ENCODE assay signal across 15 cellular contexts in the genomic region with DNA sequence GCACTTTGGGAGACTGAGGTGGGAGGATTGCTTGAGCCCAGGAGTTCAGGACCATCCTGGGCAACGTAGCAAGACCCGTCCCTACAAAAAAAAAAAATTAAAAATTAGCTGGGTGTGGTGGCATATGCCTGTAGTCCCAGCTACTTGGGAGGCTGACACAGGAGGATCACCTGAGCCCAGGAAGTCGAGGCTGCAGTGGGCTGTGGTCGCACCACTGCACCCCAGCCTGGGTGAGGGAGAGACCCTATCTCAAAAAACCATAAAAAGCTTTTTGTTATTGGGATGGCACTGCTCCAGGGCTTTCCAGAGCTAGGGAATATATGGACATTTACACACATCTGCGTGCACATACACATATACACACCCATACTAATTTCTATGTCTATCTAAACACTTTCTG. TPM values are rescaled to one million over a fixed set of nuclear protein-coding genes. Genes with fewer than 3 reads are reported as not detected.
DNase-seq lines count a peak whose midpoint lies in the region; ATAC-seq, FAIRE-seq and TF ChIP-seq lines count a peak whose summit lies in the region.
"Had no signal": no experiment of that assay in that cellular context is flagged by ENCODE, and none has a peak within 500 bp of the region (broad histone marks: within the 10 kb centered on the region; RNA-seq: fewer than 3 reads in every experiment).

No MANE protein-coding gene starts in this region.

- peaks cover 5% of the 10 kb centered on the region for H3K36me3 Mint-ChIP-seq in CD4-positive, CD25-positive, alpha-beta regulatory T cell
- H3K36me3 Mint-ChIP-seq in dendritic cell treated with granulocyte-macrophage colony-stimulating factor and Interleukin-4, amounts not matched to agents 40 ng/mL and 50 ng/mL, for 4 days (ENCODE audit: low read depth) = peaks cover 13% of the 10 kb centered on the region
- H3K36me3 Mint-ChIP-seq: naive B cell had no signal

- H3K4me1 ChIP-seq in CD4-positive, CD25-positive, alpha-beta regulatory T cell (ENCODE audit: control insufficient read depth, insufficient read depth, low read length, poor library complexity, severe bottlenecking) = peaks cover 13% of the 10 kb centered on the region
- H3K4me1 ChIP-seq in gastrocnemius medialis = peaks cover 47% of the 10 kb centered on the region in 2 donors

- H3K9me3 ChIP-seq in CD4-positive, CD25-positive, alpha-beta regulatory T cell (ENCODE audit: control insufficient read depth in 2 of 2, low read length in 2 of 2) = no peaks in the 10 kb centered on the region
- no peaks in the 10 kb centered on the region for H3K9me3 ChIP-seq in gastrocnemius medialis
- H3K9me3 ChIP-seq: SJSA1 had no signal

- no peak for DNase-seq in CD4-positive, CD25-positive, alpha-beta regulatory T cell
- DNase-seq in RWPE1 (ENCODE audit: low spot score) = no peak
- DNase-seq in gastrocnemius medialis = no peak
- DNase-seq in ecto neural progenitor cell (ENCODE audit: low spot score) = no peak
- DNase-seq in GM19239 (ENCODE audit: insufficient read length, low spot score) = no peak
- no peak for DNase-seq in RKO (ENCODE audit: low spot score)
- no peak for DNase-seq in NCI-H1930 (lab: John Stamatoyannopoulos, UW)
- DNase-seq: activated CD4-positive, alpha-beta T cell treated with anti-CD3 and anti-CD28 coated beads, Interleukin-2, amount 50 U/mL, for 1 hour; activated T-cell treated with anti-CD3 and anti-CD28 coated beads, Interleukin-2, amount 50 U/mL, for 72 hours; naive B cell had no signal

- H3K27me3 Mint-ChIP-seq in CD4-positive, CD25-positive, alpha-beta regulatory T cell = no peaks in the 10 kb centered on the region
- no peaks in the 10 kb centered on the region for H3K27me3 Mint-ChIP-seq in dendritic cell treated with granulocyte-macrophage colony-stimulating factor and Interleukin-4, amounts not matched to agents 40 ng/mL and 50 ng/mL, for 4 days
- H3K27me3 Mint-ChIP-seq: naive B cell had no signal

- no peak for ATAC-seq in CD4-positive, CD25-positive, alpha-beta regulatory T cell (ENCODE audit: low read depth in 2 of 2)
- ATAC-seq in gastrocnemius medialis = no peak

- H3K27ac ChIP-seq in CD4-positive, CD25-positive, alpha-beta regulatory T cell (ENCODE audit: insufficient read depth, low read length, poor library complexity, severe bottlenecking) = no peak overlapping the region
- H3K27ac ChIP-seq in RWPE1 = peak overlapping the region; percentile 100
- H3K27ac ChIP-seq in gastrocnemius medialis = peak overlapping the region; percentile 90 to 99 (median 94)

- in situ Hi-C loops in gastrocnemius medialis (cut with MboI; ENCODE audit: low sequenced_read_pairs in 4 of 4) = loop anchor here in 1 of 4 donors (10.0 kb wide), 1 partner anchor 54 kb away; the partner anchor contains the start of gene RUSF1

- CTCF ChIA-PET in RWPE1 (lab: Yijun Ruan, JAX) = interaction anchor here (0.5 to 1.4 kb wide), 9 partner anchors 8 to 551 kb away, joined by 3 to 9 read pairs (median 5); partner anchors contain the start of genes HSD3B7 and ZNF843

- no peak for TF ChIP-seq POLR2A in gastrocnemius medialis (IDR thresholded peaks at IDR 0.05)

- no peak overlapping the region for H3K4me3 ChIP-seq in CD4-positive, CD25-positive, alpha-beta regulatory T cell (ENCODE audit: low read depth, low read length)
- H3K4me3 ChIP-seq in gastrocnemius medialis = no peak overlapping the region
- H3K4me3 ChIP-seq: SJSA1 had no signal

- intact Hi-C loops in dendritic cell treated with granulocyte-macrophage colony-stimulating factor and Interleukin-4, amounts not matched to agents 40 ng/mL and 50 ng/mL, for 4 days (cut with micrococcal nuclease) = no loop called here
- intact Hi-C loops in gastrocnemius medialis (cut with DNase I; ENCODE audit: low total_unique reads) = no loop called here

- H3K4me3 Mint-ChIP-seq in CD4-positive, CD25-positive, alpha-beta regulatory T cell = peak overlapping the region in 1 of 4 donors; percentile 66
- H3K4me3 Mint-ChIP-seq in dendritic cell treated with granulocyte-macrophage colony-stimulating factor and Interleukin-4, amounts not matched to agents 40 ng/mL and 50 ng/mL, for 4 days = no peak overlapping the region
- H3K4me3 Mint-ChIP-seq: activated T-cell treated with anti-CD3 and anti-CD28 coated beads, Interleukin-2, amount 50 U/mL, for 72 hours; naive B cell had no signal

- H3K27me3 ChIP-seq in CD4-positive, CD25-positive, alpha-beta regulatory T cell (ENCODE audit: control insufficient read depth, insufficient read depth, low read length) = no peaks in the 10 kb centered on the region
- no peaks in the 10 kb centered on the region for H3K27me3 ChIP-seq in gastrocnemius medialis

- no peaks in the 10 kb centered on the region for H3K36me3 ChIP-seq in CD4-positive, CD25-positive, alpha-beta regulatory T cell (ENCODE audit: control insufficient read depth, insufficient read depth, low read length)
- no peaks in the 10 kb centered on the region for H3K36me3 ChIP-seq in gastrocnemius medialis

- H3K9me3 Mint-ChIP-seq in CD4-positive, CD25-positive, alpha-beta regulatory T cell = no peaks in the 10 kb centered on the region
- peaks cover 2% of the 10 kb centered on the region for H3K9me3 Mint-ChIP-seq in dendritic cell treated with granulocyte-macrophage colony-stimulating factor and Interleukin-4, amounts not matched to agents 40 ng/mL and 50 ng/mL, for 4 days
- H3K9me3 Mint-ChIP-seq: activated T-cell treated with anti-CD3 and anti-CD28 coated beads, Interleukin-2, amount 50 U/mL, for 72 hours; naive B cell had no signal

- TF ChIP-seq CTCF in RWPE1 (conservative IDR thresholded peaks at IDR 0.05; ENCODE audit: low read depth) (no peak), gastrocnemius medialis (IDR thresholded peaks at IDR 0.05 in 4 of 5, conservative IDR thresholded peaks at IDR 0.05 in 1 of 5) (no peak)

- peak overlapping the region in 2 of 3 donors; percentile 27 to 60 for H3K27ac Mint-ChIP-seq in CD4-positive, CD25-positive, alpha-beta regulatory T cell
- peak overlapping the region; percentile 45 for H3K27ac Mint-ChIP-seq in dendritic cell treated with granulocyte-macrophage colony-stimulating factor and Interleukin-4, amounts not matched to agents 40 ng/mL and 50 ng/mL, for 4 days
- H3K27ac Mint-ChIP-seq: activated T-cell treated with anti-CD3 and anti-CD28 coated beads, Interleukin-2, amount 50 U/mL, for 72 hours had no signal

- H3K4me1 Mint-ChIP-seq in CD4-positive, CD25-positive, alpha-beta regulatory T cell = peaks cover 5 to 32% (median 21%) of the 10 kb centered on the region in 4 donors
- peaks cover 39% of the 10 kb centered on the region for H3K4me1 Mint-ChIP-seq in dendritic cell treated with granulocyte-macrophage colony-stimulating factor and Interleukin-4, amounts not matched to agents 40 ng/mL and 50 ng/mL, for 4 days (ENCODE audit: low read depth)

- no peak for FAIRE-seq in GM19239 (lab: Jason Lieb, UNC)
- FAIRE-seq: colon had no signal

- POLR2A ChIA-PET in RWPE1 (lab: Yijun Ruan, JAX; ENCODE audit: low non-redundant PET) = no interaction called here

RNA-seq across cellular contexts. Expression of gene ARMC5, which starts 8.1 kb away (rescaled TPM):
- total RNA-seq in CD4-positive, CD25-positive, alpha-beta regulatory T cell = 11.4 TPM
- 1 to 10 TPM; 4.0 to 5.9 (median 5.6) TPM for polyA plus RNA-seq in CD4-positive, CD25-positive, alpha-beta regulatory T cell
- 10 to 100 TPM; 13.9 to 24.3 (median 19.4) TPM for total RNA-seq in gastrocnemius medialis

RNA-seq across cellular contexts. Expression of gene ZNF843, which starts 8.6 kb away (rescaled TPM):
- total RNA-seq in CD4-positive, CD25-positive, alpha-beta regulatory T cell = 0.12 TPM
- under 1 TPM in 2 of 4 donors, not detected in 2; 0.06 to 0.09 TPM for polyA plus RNA-seq in CD4-positive, CD25-positive, alpha-beta regulatory T cell
- total RNA-seq in gastrocnemius medialis = 1 to 10 TPM in 3 of 4 donors, under 1 TPM in 1; 0.65 to 3.0 (median 1.5) TPM

RNA-seq across cellular contexts. Expression of gene TGFB1I1, which starts 20.8 kb away (rescaled TPM):
- total RNA-seq in CD4-positive, CD25-positive, alpha-beta regulatory T cell = 1.6 TPM
- polyA plus RNA-seq in CD4-positive, CD25-positive, alpha-beta regulatory T cell = 1 to 10 TPM in 2 of 4 donors, under 1 TPM in 2; 0.33 to 5.0 (median 1.5) TPM
- total RNA-seq in gastrocnemius medialis = 10 to 100 TPM in 1 of 4 donors, 1 to 10 TPM in 3; 4.6 to 14.4 (median 7.4) TPM

RNA-seq across cellular contexts. Expression of gene COX6A2, which starts 23.0 kb away (rescaled TPM):
- total RNA-seq in CD4-positive, CD25-positive, alpha-beta regulatory T cell = not detected
- polyA plus RNA-seq in CD4-positive, CD25-positive, alpha-beta regulatory T cell = not detected
- 1,000 to 10,000 TPM in 1 of 4 donors, 100 to 1,000 TPM in 3; 597 to 1,192 (median 930) TPM for total RNA-seq in gastrocnemius medialis
- total RNA-seq: activated T-cell treated with anti-CD3 and anti-CD28 coated beads, Interleukin-2, amount 50 U/mL, for 72 hours; endothelial cell of umbilical vein; lower leg skin; SJSA1 had no signal
- polyA plus RNA-seq: endothelial cell of umbilical vein had no signal

RNA-seq across cellular contexts. Expression of gene SLC5A2, which starts 31.7 kb away (rescaled TPM):
- 3.8 TPM for total RNA-seq in CD4-positive, CD25-positive, alpha-beta regulatory T cell
- 1 to 10 TPM in 3 of 4 donors, under 1 TPM in 1; 0.76 to 2.2 (median 1.4) TPM for polyA plus RNA-seq in CD4-positive, CD25-positive, alpha-beta regulatory T cell
- not detected for total RNA-seq in gastrocnemius medialis
- total RNA-seq: activated T-cell treated with anti-CD3 and anti-CD28 coated beads, Interleukin-2, amount 50 U/mL, for 72 hours; endothelial cell of umbilical vein; SJSA1 had no signal
